In the genomic region with DNA sequence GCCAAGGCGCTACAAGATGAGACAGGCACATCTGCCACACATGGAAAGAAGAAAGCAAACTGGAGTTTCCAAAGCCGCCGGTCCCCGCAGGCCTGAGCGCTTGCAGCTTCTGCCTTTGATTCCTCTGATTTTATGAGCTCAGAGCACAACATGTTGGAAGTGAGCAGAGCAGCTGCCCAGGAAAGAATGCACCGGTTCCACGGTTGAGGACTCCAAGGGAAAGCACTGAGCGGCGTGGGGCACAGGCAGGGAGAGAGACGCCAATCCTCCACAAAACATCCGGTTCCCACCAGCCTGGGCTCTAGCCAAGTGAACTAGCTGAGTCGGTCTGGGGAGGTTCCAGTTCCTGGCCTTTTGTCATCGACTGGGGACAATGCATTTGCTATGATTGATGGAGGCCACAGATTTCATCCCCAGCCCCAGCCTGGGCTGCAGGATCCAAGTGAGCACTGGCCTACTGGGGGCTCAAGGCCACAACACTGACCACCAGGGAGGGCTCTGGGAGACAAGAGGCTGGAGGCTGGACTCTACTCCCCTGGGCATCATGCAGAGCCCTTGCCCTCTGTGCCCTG, we compare ENCODE assay signal across 1 cellular context.
TF ChIP-seq lines count a peak whose summit lies in the region.

No MANE protein-coding gene starts in this region.

TF ChIP-seq in HepG2, 621 proteins besides CTCF, POLR2A, EP300 and RAD21 (continued from another document and continues in another):
- TF ChIP-seq, protein P1, sequence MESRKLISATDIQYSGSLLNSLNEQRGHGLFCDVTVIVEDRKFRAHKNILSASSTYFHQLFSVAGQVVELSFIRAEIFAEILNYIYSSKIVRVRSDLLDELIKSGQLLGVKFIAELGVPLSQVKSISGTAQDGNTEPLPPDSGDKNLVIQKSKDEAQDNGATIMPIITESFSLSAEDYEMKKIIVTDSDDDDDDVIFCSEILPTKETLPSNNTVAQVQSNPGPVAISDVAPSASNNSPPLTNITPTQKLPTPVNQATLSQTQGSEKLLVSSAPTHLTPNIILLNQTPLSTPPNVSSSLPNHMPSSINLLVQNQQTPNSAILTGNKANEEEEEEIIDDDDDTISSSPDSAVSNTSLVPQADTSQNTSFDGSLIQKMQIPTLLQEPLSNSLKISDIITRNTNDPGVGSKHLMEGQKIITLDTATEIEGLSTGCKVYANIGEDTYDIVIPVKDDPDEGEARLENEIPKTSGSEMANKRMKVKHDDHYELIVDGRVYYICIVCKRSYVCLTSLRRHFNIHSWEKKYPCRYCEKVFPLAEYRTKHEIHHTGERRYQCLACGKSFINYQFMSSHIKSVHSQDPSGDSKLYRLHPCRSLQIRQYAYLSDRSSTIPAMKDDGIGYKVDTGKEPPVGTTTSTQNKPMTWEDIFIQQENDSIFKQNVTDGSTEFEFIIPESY (CRISPR knock-in tag; IDR thresholded peaks at IDR 0.05): peak; percentile 78
- TF ChIP-seq ZNF616 (CRISPR knock-in tag; IDR thresholded peaks at IDR 0.05; ENCODE audit: low read depth) (no peak), ZFP41 (CRISPR knock-in tag; IDR thresholded peaks at IDR 0.05; ENCODE audit: borderline replicate concordance) (no peak), ARID2 (CRISPR knock-in tag; IDR thresholded peaks at IDR 0.05; ENCODE audit: borderline replicate concordance) (no peak; the same call in 1 of the 2 replicates), ZNF501 (CRISPR knock-in tag; IDR thresholded peaks at IDR 0.05) (peak; percentile 65), SCMH1 (CRISPR knock-in tag; IDR thresholded peaks at IDR 0.05; ENCODE audit: borderline replicate concordance) (no peak), ZFX (CRISPR knock-in tag; IDR thresholded peaks at IDR 0.05; ENCODE audit: low read depth) (peak; percentile 64; the same call in 1 of the 2 replicates), HNRNPL (IDR thresholded peaks at IDR 0.05; ENCODE audit: low read depth, low read length) (peak; percentile 79), ZMYM2 (CRISPR knock-in tag; IDR thresholded peaks at IDR 0.05) (0 out of 2 replicates have a peak, but pooled peaks have one; percentile 28), ATF7-NPFF (CRISPR knock-in tag; IDR thresholded peaks at IDR 0.05; ENCODE audit: low read depth) (no peak), MBD4 (IDR thresholded peaks at IDR 0.05; ENCODE audit: borderline replicate concordance, low read length) (no peak), AHR (CRISPR knock-in tag; IDR thresholded peaks at IDR 0.05) (no peak), NR1H2 (CRISPR knock-in tag; IDR thresholded peaks at IDR 0.05; ENCODE audit: borderline replicate concordance, low read depth) (no peak), HDAC1 (CRISPR knock-in tag; IDR thresholded peaks at IDR 0.05) (peak; percentile 63), NFYB (CRISPR knock-in tag; IDR thresholded peaks at IDR 0.05) (no peak), SIN3B (IDR thresholded peaks at IDR 0.05; ENCODE audit: low read length) (no peak), ZSCAN29 (CRISPR knock-in tag; conservative IDR thresholded peaks at IDR 0.05) (no peak), SKI (IDR thresholded peaks at IDR 0.05; ENCODE audit: partially characterized antibody) (no peak), RAD51 (IDR thresholded peaks at IDR 0.05; ENCODE audit: borderline replicate concordance) (no peak), RFX3 (CRISPR knock-in tag; IDR thresholded peaks at IDR 0.05) (no peak), MXD4 (CRISPR knock-in tag; IDR thresholded peaks at IDR 0.05) (no peak), MED1 (CRISPR knock-in tag; IDR thresholded peaks at IDR 0.05) (peak; percentile 71), KMT2A (CRISPR knock-in tag; IDR thresholded peaks at IDR 0.05) (no peak), ZFAT (CRISPR knock-in tag; conservative IDR thresholded peaks at IDR 0.05) (no peak), SIX4 (CRISPR knock-in tag; IDR thresholded peaks at IDR 0.05) (no peak), ZNF3 (CRISPR knock-in tag; IDR thresholded peaks at IDR 0.05) (no peak), PCBP1 (IDR thresholded peaks at IDR 0.05; ENCODE audit: borderline replicate concordance, low read depth, low read length) (no peak), FIP1L1 (IDR thresholded peaks at IDR 0.05; ENCODE audit: borderline replicate concordance, insufficient read depth, low read depth, low read length) (no peak), GABPA (IDR thresholded peaks at IDR 0.05; ENCODE audit: low read depth, low read length) (no peak), GABPA (CRISPR knock-in tag; IDR thresholded peaks at IDR 0.05; ENCODE audit: low read depth) (peak; percentile 48; the same call in 1 of the 2 replicates), ZSCAN30 (CRISPR knock-in tag; IDR thresholded peaks at IDR 0.05) (no peak), ZNF772 (CRISPR knock-in tag; IDR thresholded peaks at IDR 0.05) (0 out of 2 replicates have a peak, but pooled peaks have one; percentile 57), MAFF (IDR thresholded peaks at IDR 0.05; ENCODE audit: low read depth, low read length) (no peak), ZNF547 (CRISPR knock-in tag; IDR thresholded peaks at IDR 0.05) (no peak), NRL (CRISPR knock-in tag; IDR thresholded peaks at IDR 0.05; ENCODE audit: borderline replicate concordance) (0 out of 2 replicates have a peak, but pooled peaks have one; percentile 49), ARNT (IDR thresholded peaks at IDR 0.05) (no peak)
- TF ChIP-seq, protein P2, sequence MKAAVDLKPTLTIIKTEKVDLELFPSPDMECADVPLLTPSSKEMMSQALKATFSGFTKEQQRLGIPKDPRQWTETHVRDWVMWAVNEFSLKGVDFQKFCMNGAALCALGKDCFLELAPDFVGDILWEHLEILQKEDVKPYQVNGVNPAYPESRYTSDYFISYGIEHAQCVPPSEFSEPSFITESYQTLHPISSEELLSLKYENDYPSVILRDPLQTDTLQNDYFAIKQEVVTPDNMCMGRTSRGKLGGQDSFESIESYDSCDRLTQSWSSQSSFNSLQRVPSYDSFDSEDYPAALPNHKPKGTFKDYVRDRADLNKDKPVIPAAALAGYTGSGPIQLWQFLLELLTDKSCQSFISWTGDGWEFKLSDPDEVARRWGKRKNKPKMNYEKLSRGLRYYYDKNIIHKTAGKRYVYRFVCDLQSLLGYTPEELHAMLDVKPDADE (CRISPR knock-in tag; IDR thresholded peaks at IDR 0.05): no peak
- TF ChIP-seq, protein P3, sequence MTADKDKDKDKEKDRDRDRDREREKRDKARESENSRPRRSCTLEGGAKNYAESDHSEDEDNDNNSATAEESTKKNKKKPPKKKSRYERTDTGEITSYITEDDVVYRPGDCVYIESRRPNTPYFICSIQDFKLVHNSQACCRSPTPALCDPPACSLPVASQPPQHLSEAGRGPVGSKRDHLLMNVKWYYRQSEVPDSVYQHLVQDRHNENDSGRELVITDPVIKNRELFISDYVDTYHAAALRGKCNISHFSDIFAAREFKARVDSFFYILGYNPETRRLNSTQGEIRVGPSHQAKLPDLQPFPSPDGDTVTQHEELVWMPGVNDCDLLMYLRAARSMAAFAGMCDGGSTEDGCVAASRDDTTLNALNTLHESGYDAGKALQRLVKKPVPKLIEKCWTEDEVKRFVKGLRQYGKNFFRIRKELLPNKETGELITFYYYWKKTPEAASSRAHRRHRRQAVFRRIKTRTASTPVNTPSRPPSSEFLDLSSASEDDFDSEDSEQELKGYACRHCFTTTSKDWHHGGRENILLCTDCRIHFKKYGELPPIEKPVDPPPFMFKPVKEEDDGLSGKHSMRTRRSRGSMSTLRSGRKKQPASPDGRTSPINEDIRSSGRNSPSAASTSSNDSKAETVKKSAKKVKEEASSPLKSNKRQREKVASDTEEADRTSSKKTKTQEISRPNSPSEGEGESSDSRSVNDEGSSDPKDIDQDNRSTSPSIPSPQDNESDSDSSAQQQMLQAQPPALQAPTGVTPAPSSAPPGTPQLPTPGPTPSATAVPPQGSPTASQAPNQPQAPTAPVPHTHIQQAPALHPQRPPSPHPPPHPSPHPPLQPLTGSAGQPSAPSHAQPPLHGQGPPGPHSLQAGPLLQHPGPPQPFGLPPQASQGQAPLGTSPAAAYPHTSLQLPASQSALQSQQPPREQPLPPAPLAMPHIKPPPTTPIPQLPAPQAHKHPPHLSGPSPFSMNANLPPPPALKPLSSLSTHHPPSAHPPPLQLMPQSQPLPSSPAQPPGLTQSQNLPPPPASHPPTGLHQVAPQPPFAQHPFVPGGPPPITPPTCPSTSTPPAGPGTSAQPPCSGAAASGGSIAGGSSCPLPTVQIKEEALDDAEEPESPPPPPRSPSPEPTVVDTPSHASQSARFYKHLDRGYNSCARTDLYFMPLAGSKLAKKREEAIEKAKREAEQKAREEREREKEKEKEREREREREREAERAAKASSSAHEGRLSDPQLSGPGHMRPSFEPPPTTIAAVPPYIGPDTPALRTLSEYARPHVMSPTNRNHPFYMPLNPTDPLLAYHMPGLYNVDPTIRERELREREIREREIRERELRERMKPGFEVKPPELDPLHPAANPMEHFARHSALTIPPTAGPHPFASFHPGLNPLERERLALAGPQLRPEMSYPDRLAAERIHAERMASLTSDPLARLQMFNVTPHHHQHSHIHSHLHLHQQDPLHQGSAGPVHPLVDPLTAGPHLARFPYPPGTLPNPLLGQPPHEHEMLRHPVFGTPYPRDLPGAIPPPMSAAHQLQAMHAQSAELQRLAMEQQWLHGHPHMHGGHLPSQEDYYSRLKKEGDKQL (CRISPR knock-in tag; IDR thresholded peaks at IDR 0.05; ENCODE audit: low read depth): no peak
- TF ChIP-seq, protein P4, sequence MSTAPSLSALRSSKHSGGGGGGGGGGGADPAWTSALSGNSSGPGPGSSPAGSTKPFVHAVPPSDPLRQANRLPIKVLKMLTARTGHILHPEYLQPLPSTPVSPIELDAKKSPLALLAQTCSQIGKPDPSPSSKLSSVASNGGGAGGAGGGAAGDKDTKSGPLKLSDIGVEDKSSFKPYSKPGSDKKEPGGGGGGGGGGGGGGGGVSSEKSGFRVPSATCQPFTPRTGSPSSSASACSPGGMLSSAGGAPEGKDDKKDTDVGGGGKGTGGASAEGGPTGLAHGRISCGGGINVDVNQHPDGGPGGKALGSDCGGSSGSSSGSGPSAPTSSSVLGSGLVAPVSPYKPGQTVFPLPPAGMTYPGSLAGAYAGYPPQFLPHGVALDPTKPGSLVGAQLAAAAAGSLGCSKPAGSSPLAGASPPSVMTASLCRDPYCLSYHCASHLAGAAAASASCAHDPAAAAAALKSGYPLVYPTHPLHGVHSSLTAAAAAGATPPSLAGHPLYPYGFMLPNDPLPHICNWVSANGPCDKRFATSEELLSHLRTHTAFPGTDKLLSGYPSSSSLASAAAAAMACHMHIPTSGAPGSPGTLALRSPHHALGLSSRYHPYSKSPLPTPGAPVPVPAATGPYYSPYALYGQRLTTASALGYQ (CRISPR knock-in tag; IDR thresholded peaks at IDR 0.05): peak; percentile 28; the same call in 1 of the 2 replicates
- TF ChIP-seq, protein P5, sequence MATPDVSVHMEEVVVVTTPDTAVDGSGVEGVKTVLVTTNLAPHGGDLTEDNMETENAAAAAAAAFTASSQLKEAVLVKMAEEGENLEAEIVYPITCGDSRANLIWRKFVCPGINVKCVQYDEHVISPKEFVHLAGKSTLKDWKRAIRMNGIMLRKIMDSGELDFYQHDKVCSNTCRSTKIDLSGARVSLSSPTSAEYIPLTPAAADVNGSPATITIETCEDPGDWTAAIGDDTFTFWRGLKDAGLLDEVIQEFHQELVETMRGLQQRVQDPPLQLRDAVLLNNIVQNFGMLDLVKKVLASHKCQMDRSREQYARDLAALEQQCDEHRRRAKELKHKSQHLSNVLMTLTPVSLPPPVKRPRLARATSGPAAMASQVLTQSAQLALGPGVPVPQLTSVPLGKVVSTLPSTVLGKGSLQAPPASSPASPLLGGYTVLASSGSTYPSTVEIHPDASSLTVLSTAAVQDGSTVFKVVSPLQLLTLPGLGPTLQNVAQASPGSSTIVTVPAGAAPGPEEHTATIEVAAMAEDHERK (CRISPR knock-in tag; IDR thresholded peaks at IDR 0.05; ENCODE audit: low read depth): no peak
- TF ChIP-seq, protein P6, sequence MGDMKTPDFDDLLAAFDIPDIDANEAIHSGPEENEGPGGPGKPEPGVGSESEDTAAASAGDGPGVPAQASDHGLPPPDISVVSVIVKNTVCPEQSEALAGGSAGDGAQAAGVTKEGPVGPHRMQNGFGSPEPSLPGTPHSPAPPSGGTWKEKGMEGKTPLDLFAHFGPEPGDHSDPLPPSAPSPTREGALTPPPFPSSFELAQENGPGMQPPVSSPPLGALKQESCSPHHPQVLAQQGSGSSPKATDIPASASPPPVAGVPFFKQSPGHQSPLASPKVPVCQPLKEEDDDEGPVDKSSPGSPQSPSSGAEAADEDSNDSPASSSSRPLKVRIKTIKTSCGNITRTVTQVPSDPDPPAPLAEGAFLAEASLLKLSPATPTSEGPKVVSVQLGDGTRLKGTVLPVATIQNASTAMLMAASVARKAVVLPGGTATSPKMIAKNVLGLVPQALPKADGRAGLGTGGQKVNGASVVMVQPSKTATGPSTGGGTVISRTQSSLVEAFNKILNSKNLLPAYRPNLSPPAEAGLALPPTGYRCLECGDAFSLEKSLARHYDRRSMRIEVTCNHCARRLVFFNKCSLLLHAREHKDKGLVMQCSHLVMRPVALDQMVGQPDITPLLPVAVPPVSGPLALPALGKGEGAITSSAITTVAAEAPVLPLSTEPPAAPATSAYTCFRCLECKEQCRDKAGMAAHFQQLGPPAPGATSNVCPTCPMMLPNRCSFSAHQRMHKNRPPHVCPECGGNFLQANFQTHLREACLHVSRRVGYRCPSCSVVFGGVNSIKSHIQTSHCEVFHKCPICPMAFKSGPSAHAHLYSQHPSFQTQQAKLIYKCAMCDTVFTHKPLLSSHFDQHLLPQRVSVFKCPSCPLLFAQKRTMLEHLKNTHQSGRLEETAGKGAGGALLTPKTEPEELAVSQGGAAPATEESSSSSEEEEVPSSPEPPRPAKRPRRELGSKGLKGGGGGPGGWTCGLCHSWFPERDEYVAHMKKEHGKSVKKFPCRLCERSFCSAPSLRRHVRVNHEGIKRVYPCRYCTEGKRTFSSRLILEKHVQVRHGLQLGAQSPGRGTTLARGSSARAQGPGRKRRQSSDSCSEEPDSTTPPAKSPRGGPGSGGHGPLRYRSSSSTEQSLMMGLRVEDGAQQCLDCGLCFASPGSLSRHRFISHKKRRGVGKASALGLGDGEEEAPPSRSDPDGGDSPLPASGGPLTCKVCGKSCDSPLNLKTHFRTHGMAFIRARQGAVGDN (CRISPR knock-in tag; IDR thresholded peaks at IDR 0.05): peak; percentile 97
- TF ChIP-seq, protein P7, sequence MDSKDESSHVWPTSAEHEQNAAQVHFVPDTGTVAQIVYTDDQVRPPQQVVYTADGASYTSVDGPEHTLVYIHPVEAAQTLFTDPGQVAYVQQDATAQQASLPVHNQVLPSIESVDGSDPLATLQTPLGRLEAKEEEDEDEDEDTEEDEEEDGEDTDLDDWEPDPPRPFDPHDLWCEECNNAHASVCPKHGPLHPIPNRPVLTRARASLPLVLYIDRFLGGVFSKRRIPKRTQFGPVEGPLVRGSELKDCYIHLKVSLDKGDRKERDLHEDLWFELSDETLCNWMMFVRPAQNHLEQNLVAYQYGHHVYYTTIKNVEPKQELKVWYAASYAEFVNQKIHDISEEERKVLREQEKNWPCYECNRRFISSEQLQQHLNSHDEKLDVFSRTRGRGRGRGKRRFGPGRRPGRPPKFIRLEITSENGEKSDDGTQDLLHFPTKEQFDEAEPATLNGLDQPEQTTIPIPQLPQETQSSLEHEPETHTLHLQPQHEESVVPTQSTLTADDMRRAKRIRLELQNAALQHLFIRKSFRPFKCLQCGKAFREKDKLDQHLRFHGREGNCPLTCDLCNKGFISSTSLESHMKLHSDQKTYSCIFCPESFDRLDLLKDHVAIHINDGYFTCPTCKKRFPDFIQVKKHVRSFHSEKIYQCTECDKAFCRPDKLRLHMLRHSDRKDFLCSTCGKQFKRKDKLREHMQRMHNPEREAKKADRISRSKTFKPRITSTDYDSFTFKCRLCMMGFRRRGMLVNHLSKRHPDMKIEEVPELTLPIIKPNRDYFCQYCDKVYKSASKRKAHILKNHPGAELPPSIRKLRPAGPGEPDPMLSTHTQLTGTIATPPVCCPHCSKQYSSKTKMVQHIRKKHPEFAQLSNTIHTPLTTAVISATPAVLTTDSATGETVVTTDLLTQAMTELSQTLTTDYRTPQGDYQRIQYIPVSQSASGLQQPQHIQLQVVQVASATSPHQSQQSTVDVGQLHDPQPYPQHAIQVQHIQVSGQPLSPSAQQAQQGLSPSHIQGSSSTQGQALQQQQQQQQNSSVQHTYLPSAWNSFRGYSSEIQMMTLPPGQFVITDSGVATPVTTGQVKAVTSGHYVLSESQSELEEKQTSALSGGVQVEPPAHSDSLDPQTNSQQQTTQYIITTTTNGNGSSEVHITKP (CRISPR knock-in tag; IDR thresholded peaks at IDR 0.05; ENCODE audit: low read depth): no peak
